ENCODE assay signal across 14 cellular contexts in the genomic region with DNA sequence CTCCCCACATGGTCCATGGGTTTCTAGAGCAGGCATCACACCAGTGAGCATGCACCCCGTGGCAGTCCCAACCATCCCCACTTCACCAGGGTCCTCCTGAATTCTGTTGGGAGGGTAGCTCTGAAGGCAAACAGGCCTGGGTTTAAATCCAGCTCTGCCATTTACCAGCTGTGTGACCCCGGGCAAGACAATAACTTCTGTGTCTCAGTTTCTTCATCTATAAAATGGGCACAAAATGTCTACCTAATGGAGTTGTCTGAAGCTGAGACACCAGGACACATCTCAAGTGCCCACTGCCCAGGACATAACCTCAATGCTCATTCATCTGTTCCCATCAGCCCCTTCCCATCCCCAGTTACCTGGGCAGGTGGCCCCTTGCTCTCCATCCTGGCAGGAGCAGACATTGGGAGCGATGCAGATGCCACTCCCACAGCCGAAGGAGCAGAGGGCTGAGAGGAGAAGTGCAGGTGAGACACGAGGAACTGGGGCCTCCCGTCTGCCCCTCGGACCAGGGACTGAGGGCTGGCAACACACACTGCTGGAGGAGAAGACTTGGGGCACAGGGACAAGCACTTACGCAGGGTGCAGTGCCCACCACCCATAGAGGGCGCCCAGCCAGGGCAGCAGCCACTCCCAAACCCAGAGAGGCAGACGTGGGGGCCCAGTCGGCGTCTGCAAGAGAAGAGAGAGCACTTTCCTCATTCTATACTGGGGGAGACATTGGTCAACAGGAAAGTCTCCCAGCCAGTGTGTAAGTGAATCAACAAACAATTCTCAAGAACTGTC. TPM values are rescaled to one million over a fixed set of nuclear protein-coding genes. Genes with fewer than 3 reads are reported as not detected.
A peak's percentile ranks its signal among the peaks of the same experiment; 100 is the strongest.
DNase-seq lines count a peak whose midpoint lies in the region; ATAC-seq and TF ChIP-seq lines count a peak whose summit lies in the region.
"Had no signal": no experiment of that assay in that cellular context is flagged by ENCODE, and none has a peak within 500 bp of the region (broad histone marks: within the 10 kb centered on the region; RNA-seq: fewer than 3 reads in every experiment).

No MANE protein-coding gene starts in this region.

- peak; percentile 32 for DNase-seq in stimulated activated CD4-positive, alpha-beta T cell treated with anti-CD3 and anti-CD28 coated beads, Interleukin-15, amount 100 ng/mL, for 24 hours
- DNase-seq in stimulated activated CD4-positive, alpha-beta T cell treated with anti-CD3 and anti-CD28 coated beads, Interleukin-4, amount 100 ng/mL, for 24 hours, result no peak
- DNase-seq in NAMALWA (ENCODE audit: low spot score) (peak; percentile 35), chondrocyte (ENCODE audit: low spot score) (no peak), NCI-H1930 (lab: John Stamatoyannopoulos, UW) (no peak), kidney glomerular epithelial cell (lab: John Stamatoyannopoulos, UW) (no peak)
- peak; percentile 44 for DNase-seq in stimulated activated CD8-positive, alpha-beta memory T cell treated with anti-CD3 and anti-CD28 coated beads, Interleukin-4, amount 100 ng/mL, for 48 hours
- DNase-seq: activated naive CD4-positive, alpha-beta T cell treated with anti-CD3 and anti-CD28 coated beads for 36 hours; DMS 273 treated with DMSO at 0.1 percent for 48 hours; NK-92 treated with Interleukin-12 subunit alpha and Interleukin-12 subunit beta, amount 100 ng/mL, for 24 hours; small intestine had no signal

- H3K9me3 Mint-ChIP-seq in chondrocyte (ENCODE audit: low read depth), result no peaks in the 10 kb centered on the region
- H3K9me3 Mint-ChIP-seq: activated naive CD4-positive, alpha-beta T cell treated with anti-CD3 and anti-CD28 coated beads for 36 hours had no signal

- no peak for ATAC-seq in HG03097 (IDR thresholded peaks at IDR 0.05; ENCODE audit: low FRiP score, unreplicated experiment)
- ATAC-seq: gastroesophageal sphincter had no signal

- H3K27ac Mint-ChIP-seq in chondrocyte (ENCODE audit: unreplicated experiment), result no peak overlapping the region
- H3K27ac Mint-ChIP-seq: activated naive CD4-positive, alpha-beta T cell treated with anti-CD3 and anti-CD28 coated beads for 36 hours had no signal

- peaks cover 4% of the 10 kb centered on the region for H3K36me3 Mint-ChIP-seq in chondrocyte (ENCODE audit: low read depth)

- H3K4me1 Mint-ChIP-seq in chondrocyte (ENCODE audit: low read depth), result peaks cover 19% of the 10 kb centered on the region

- TF ChIP-seq CTCF in chondrocyte (IDR thresholded peaks at IDR 0.05), result peak; percentile 19

- H3K4me3 Mint-ChIP-seq in chondrocyte (ENCODE audit: unreplicated experiment), result no peak overlapping the region
- H3K4me3 Mint-ChIP-seq: activated naive CD4-positive, alpha-beta T cell treated with anti-CD3 and anti-CD28 coated beads for 36 hours had no signal

- no peaks in the 10 kb centered on the region for H3K27me3 Mint-ChIP-seq in chondrocyte (ENCODE audit: low read depth)

RNA-seq across cellular contexts. Expression of a gene that starts 4.0 kb away (rescaled TPM):
- 2.4 to 4.1 TPM (median 3.6 TPM) in 3 replicates for total RNA-seq in chondrocyte

RNA-seq across cellular contexts. Expression of a gene that starts 41.8 kb away (rescaled TPM):
- 188 to 264 TPM (median 194 TPM) in 3 replicates for total RNA-seq in chondrocyte

RNA-seq across cellular contexts. Expression of a gene that starts 41.9 kb away (rescaled TPM):
- 31.9 to 41.4 TPM (median 32.2 TPM) in 3 replicates for total RNA-seq in chondrocyte

RNA-seq across cellular contexts. Expression of a gene that starts 50.1 kb away (rescaled TPM):
- total RNA-seq in chondrocyte, result not detected in 3 replicates
- total RNA-seq: activated naive CD4-positive, alpha-beta T cell treated with anti-CD3 and anti-CD28 coated beads for 36 hours; osteocyte had no signal

Comparison
In these comparisons a context has a peak if more than half of its experiments do, and no peak if none do; other contexts are left out.
1. DNase-seq: peak in stimulated activated CD4-positive, alpha-beta T cell treated with anti-CD3 and anti-CD28 coated beads, Interleukin-15, amount 100 ng/mL, for 24 hours (single experiment), NAMALWA (single experiment) and stimulated activated CD8-positive, alpha-beta memory T cell treated with anti-CD3 and anti-CD28 coated beads, Interleukin-4, amount 100 ng/mL, for 48 hours (single experiment); none in stimulated activated CD4-positive, alpha-beta T cell treated with anti-CD3 and anti-CD28 coated beads, Interleukin-4, amount 100 ng/mL, for 24 hours (single experiment), chondrocyte (single experiment), NCI-H1930 (0 of 2) and kidney glomerular epithelial cell (single experiment).